8 cellular contexts compared by ENCODE assay signal in genomic region chr5:139403787-139404483, GRCh38. TPM values are rescaled to one million over a fixed set of nuclear protein-coding genes. Genes with fewer than 3 reads are reported as not detected.
A peak's percentile ranks its signal among the peaks of the same experiment; 100 is the strongest.
DNase-seq lines count a peak whose midpoint lies in the region; ATAC-seq, FAIRE-seq and TF ChIP-seq lines count a peak whose summit lies in the region.

SPATA24 (minus strand) TSS chr5:139404089; CDS start chr5:139404060, 29 bp downstream.

- ATAC-seq in GM18909 (IDR thresholded peaks at IDR 0.05; ENCODE audit: poor library complexity, unreplicated experiment) (peak; percentile 86), HG03159 (IDR thresholded peaks at IDR 0.05; ENCODE audit: unreplicated experiment) (peak; percentile 77)

- CTCF ChIA-PET in AG04450 (lab: Charles Lee): interaction anchor here (0.7 to 1.8 kb wide), 3 partner anchors 10 to 62 kb away, joined by 3 to 6 read pairs (median 3); no protein-coding TSS in a partner anchor

- 0 to 1% (median 1%) methylated on average over 41 of the region's 41 CpGs for WGBS in small intestine, 3 donors

- H3K27me3 ChIP-seq in AG04450 (ENCODE audit: control insufficient read depth, insufficient read depth, low read length) (no peaks in the 10 kb centered on the region), bronchial epithelial cell (ENCODE audit: control insufficient read depth, insufficient read depth, low read length) (no peaks in the 10 kb centered on the region), small intestine (ENCODE audit: control insufficient read depth in 2 of 2, insufficient read depth in 2 of 2, low read length in 2 of 2) (no peaks in the 10 kb centered on the region)

- peak within 1 kb of the TSS; percentile 97 for H3K27ac ChIP-seq in AG04450 (ENCODE audit: low read depth, low read length)
- H3K27ac ChIP-seq in small intestine (ENCODE audit: low read depth in 1 of 2, low read length in 1 of 2): peak within 1 kb of the TSS; percentile 60 to 94

- peak within 1 kb of the TSS; percentile 71 for H3K4me3 ChIP-seq in AG04450 (ENCODE audit: low read depth, low read length)
- H3K4me3 ChIP-seq in WI38 (ENCODE audit: low read depth, low read length): peak within 1 kb of the TSS; percentile 66
- peak within 1 kb of the TSS; percentile 42 for H3K4me3 ChIP-seq in bronchial epithelial cell (ENCODE audit: low read depth, low read length)
- peak within 1 kb of the TSS; percentile 41 to 49 for H3K4me3 ChIP-seq in small intestine (ENCODE audit: low read depth in 1 of 2, low read length in 2 of 2)

- POLR2A ChIA-PET in AG04450 (lab: Yijun Ruan, JAX): interaction anchor here (0.7 to 1.3 kb wide), 2 partner anchors 62 to 111 kb away, joined by 3 to 6 read pairs; partner anchors contain the start of genes MATR3 and PAIP2

- H3K9me3 ChIP-seq in AG04450 (ENCODE audit: control insufficient read depth, insufficient read depth, low read length): no peaks in the 10 kb centered on the region
- H3K9me3 ChIP-seq in small intestine (ENCODE audit: control insufficient read depth, low read depth): no peaks in the 10 kb centered on the region

- H3K4me1 ChIP-seq in small intestine (ENCODE audit: control insufficient read depth in 2 of 2, insufficient read depth in 1 of 2, low read depth in 1 of 2, low read length in 1 of 2): peaks cover 0 to 6% of the 10 kb centered on the region in 2 donors

- no peak for FAIRE-seq in bronchial epithelial cell (lab: Jason Lieb, UNC)
- no peak for FAIRE-seq in small intestine (lab: Jason Lieb, UNC)

- peak; percentile 93 for DNase-seq in AG04450 (ENCODE audit: low read depth, low spot score)
- peak; percentile 95 for DNase-seq in NCI-H2227 (lab: John Stamatoyannopoulos, UW; ENCODE audit: unreplicated experiment)
- peak; percentile 87 for DNase-seq in bronchial epithelial cell (ENCODE audit: low read depth)
- DNase-seq in iPS-NIHi11 (ENCODE audit: low spot score): peak; percentile 99
- DNase-seq in small intestine: peak; percentile 98

- H3K36me3 ChIP-seq in bronchial epithelial cell (ENCODE audit: control insufficient read depth, insufficient read depth, low read length): no peaks in the 10 kb centered on the region
- no peaks in the 10 kb centered on the region for H3K36me3 ChIP-seq in small intestine (ENCODE audit: control insufficient read depth in 2 of 2, insufficient read depth in 2 of 2, low read length in 2 of 2)

- TF ChIP-seq CTCF in AG04450 (IDR thresholded peaks at IDR 0.05; ENCODE audit: low read depth, low read length) (no peak), WI38 (IDR thresholded peaks at IDR 0.05; ENCODE audit: low read depth, low read length) (no peak), bronchial epithelial cell (IDR thresholded peaks at IDR 0.05; ENCODE audit: insufficient read depth, low read length, severe bottlenecking) (no peak)

RNA-seq across cellular contexts. Expression of gene SPATA24, which starts in this region (rescaled TPM):
- polyA plus RNA-seq in AG04450 (2011; rRNA removed) (3.5 and 3.9 TPM in 2 replicates), small intestine (10 to 100 TPM in 2 of 3 donors, 1 to 10 TPM in 1; 7.2 to 15.1 (median 14.1) TPM)
- polyA minus RNA-seq in AG04450 (2011; rRNA and poly(A)+ RNA removed): 2.6 and 3.3 TPM in 2 replicates
- total RNA-seq in bronchial epithelial cell: 6.1 and 7.3 TPM in 2 replicates

Comparison
In these comparisons a context has a peak if more than half of its experiments do, and no peak if none do; other contexts are left out.
1. Peak in every context shown above with its lines: DNase-seq, ATAC-seq, H3K4me3 ChIP-seq and H3K27ac ChIP-seq.